In genomic region chr19:19404879-19405860, GRCh38 we compare ENCODE assay signal across 1 cellular context.
TF ChIP-seq lines count a peak whose summit lies in the region.

GATAD2A (plus strand) TSS chr19:19405675; CDS start chr19:19465346, 59,671 bp downstream.

TF ChIP-seq in HepG2, 621 proteins besides CTCF, POLR2A, EP300 and RAD21 (continued from another document and continues in another):
- no peak for TF ChIP-seq SNAPC4 (CRISPR knock-in tag; IDR thresholded peaks at IDR 0.05)
- TF ChIP-seq POLR2G (IDR thresholded peaks at IDR 0.05; ENCODE audit: low read depth, low read length), result peak; percentile 72
- TF ChIP-seq SMAD9 (CRISPR knock-in tag; IDR thresholded peaks at IDR 0.05), result peak; percentile 86; the same call in 1 of the 2 replicates
- TF ChIP-seq ATM (IDR thresholded peaks at IDR 0.05; ENCODE audit: borderline replicate concordance), result no peak
- TF ChIP-seq SNAI1 (CRISPR knock-in tag; IDR thresholded peaks at IDR 0.05; ENCODE audit: borderline replicate concordance), result peak; percentile 50; the same call in 1 of the 2 replicates
- TF ChIP-seq ZNF639 (CRISPR knock-in tag; conservative IDR thresholded peaks at IDR 0.05), result peak; percentile 79; the same call in 1 of the 2 replicates
- peak; percentile 95 for TF ChIP-seq TFDP1 (CRISPR knock-in tag; IDR thresholded peaks at IDR 0.05; ENCODE audit: borderline replicate concordance)
- no peak for TF ChIP-seq MAFF (IDR thresholded peaks at IDR 0.05; ENCODE audit: low read depth, low read length)
- TF ChIP-seq ZNF235 (CRISPR knock-in tag; IDR thresholded peaks at IDR 0.05; ENCODE audit: borderline replicate concordance), result peak; percentile 69; the same call in 1 of the 2 replicates
- peak; percentile 80; the same call in 1 of the 2 replicates for TF ChIP-seq SNAPC5 (CRISPR knock-in tag; IDR thresholded peaks at IDR 0.05; ENCODE audit: borderline replicate concordance)
- TF ChIP-seq KDM5A (IDR thresholded peaks at IDR 0.05; ENCODE audit: borderline replicate concordance, low read length), result no peak
- peak; percentile 74 for TF ChIP-seq ELF3 (CRISPR knock-in tag; IDR thresholded peaks at IDR 0.05)
- TF ChIP-seq ZNF446 (CRISPR knock-in tag; IDR thresholded peaks at IDR 0.05), result peak; percentile 29; the same call in 1 of the 2 replicates
- peak; percentile 97 for TF ChIP-seq KDM5B (CRISPR knock-in tag; IDR thresholded peaks at IDR 0.05; ENCODE audit: borderline replicate concordance)
- no peak for TF ChIP-seq ZNF737 (CRISPR knock-in tag; IDR thresholded peaks at IDR 0.05; ENCODE audit: borderline replicate concordance)
- peak; percentile 86; the same call in 1 of the 2 replicates for TF ChIP-seq TEF (CRISPR knock-in tag; IDR thresholded peaks at IDR 0.05)
- no peak for TF ChIP-seq TRIM22 (IDR thresholded peaks at IDR 0.05)
- peak; percentile 89; the same call in 1 of the 2 replicates for TF ChIP-seq ZNF747 (CRISPR knock-in tag; IDR thresholded peaks at IDR 0.05; ENCODE audit: borderline replicate concordance)
- peak; percentile 28; the same call in 1 of the 2 replicates for TF ChIP-seq ZNF468 (CRISPR knock-in tag; IDR thresholded peaks at IDR 0.05)
- TF ChIP-seq SIN3A (IDR thresholded peaks at IDR 0.05; ENCODE audit: borderline replicate concordance, low read depth, low read length), result no peak
- TF ChIP-seq MIXL1 (CRISPR knock-in tag; IDR thresholded peaks at IDR 0.05), result peak; percentile 60; the same call in 1 of the 2 replicates
- peak; percentile 88 for TF ChIP-seq HDAC1 (CRISPR knock-in tag; IDR thresholded peaks at IDR 0.05)
- peak; percentile 58; the same call in 1 of the 2 replicates for TF ChIP-seq ATF3 (CRISPR knock-in tag; IDR thresholded peaks at IDR 0.05)
- peak; percentile 94; the same call in 1 of the 2 replicates for TF ChIP-seq ZNF343 (CRISPR knock-in tag; IDR thresholded peaks at IDR 0.05)
- peak; percentile 91; the same call in 1 of the 2 replicates for TF ChIP-seq ISX (CRISPR knock-in tag; conservative IDR thresholded peaks at IDR 0.05)
- peak; percentile 59; the same call in 1 of the 2 replicates for TF ChIP-seq ZBTB34 (CRISPR knock-in tag; IDR thresholded peaks at IDR 0.05)
- TF ChIP-seq ZMAT5 (CRISPR knock-in tag; IDR thresholded peaks at IDR 0.05; ENCODE audit: borderline replicate concordance, low read depth), result no peak
- TF ChIP-seq NCOR1 (IDR thresholded peaks at IDR 0.05; ENCODE audit: borderline replicate concordance, low read length), result no peak
- peak; percentile 66 for TF ChIP-seq GABPA (IDR thresholded peaks at IDR 0.05; ENCODE audit: low read depth, low read length)
- TF ChIP-seq GABPA (CRISPR knock-in tag; IDR thresholded peaks at IDR 0.05; ENCODE audit: low read depth), result peak; percentile 64; the same call in 1 of the 2 replicates
- TF ChIP-seq ZNF12 (CRISPR knock-in tag; IDR thresholded peaks at IDR 0.05), result peak; percentile 55; the same call in 1 of the 2 replicates
- TF ChIP-seq CREM (IDR thresholded peaks at IDR 0.05), result no peak
- no peak for TF ChIP-seq CREM (CRISPR knock-in tag; IDR thresholded peaks at IDR 0.05)
- 0 out of 2 replicates have a peak, but pooled peaks have one; percentile 41 for TF ChIP-seq KDM1A (CRISPR knock-in tag; IDR thresholded peaks at IDR 0.05)
- TF ChIP-seq ZNF614 (CRISPR knock-in tag; IDR thresholded peaks at IDR 0.05; ENCODE audit: borderline replicate concordance), result peak; percentile 91; the same call in 1 of the 2 replicates
- TF ChIP-seq HNRNPK (IDR thresholded peaks at IDR 0.05; ENCODE audit: low read depth, low read length, poor library complexity, severe bottlenecking), result peak; percentile 49
- peak; percentile 48; the same call in 1 of the 2 replicates for TF ChIP-seq ZBTB4 (CRISPR knock-in tag; IDR thresholded peaks at IDR 0.05; ENCODE audit: borderline replicate concordance)
- TF ChIP-seq CREB1 (IDR thresholded peaks at IDR 0.05), result peak; percentile 42; the same call in 1 of the 2 replicates
- no peak for TF ChIP-seq CREB1 (CRISPR knock-in tag; IDR thresholded peaks at IDR 0.05)
- peak; percentile 99 for TF ChIP-seq ZNF687 (CRISPR knock-in tag; IDR thresholded peaks at IDR 0.05)
- TF ChIP-seq ZNF382 (CRISPR knock-in tag; IDR thresholded peaks at IDR 0.05; ENCODE audit: borderline replicate concordance), result no peak
- peak; percentile 96 for TF ChIP-seq EED (CRISPR knock-in tag; IDR thresholded peaks at IDR 0.05)
